ENCODE assay signal across 1 cellular context in genomic region chr21:45277101-45278045, GRCh38.
TF ChIP-seq lines count a peak whose summit lies in the region.

No MANE protein-coding gene starts in this region.

TF ChIP-seq in SK-N-SH, 30 proteins besides CTCF, POLR2A, EP300 and RAD21:
- TF ChIP-seq ELF1 (IDR thresholded peaks at IDR 0.05) (no peak), NRF1 (IDR thresholded peaks at IDR 0.05; ENCODE audit: low read depth, low read length) (no peak), MXI1 (IDR thresholded peaks at IDR 0.05; ENCODE audit: low read depth, low read length) (no peak), RCOR1 (IDR thresholded peaks at IDR 0.05; ENCODE audit: low read length) (no peak), TCF12 (IDR thresholded peaks at IDR 0.05) (no peak), RXRA (IDR thresholded peaks at IDR 0.05; ENCODE audit: borderline replicate concordance, low read depth) (no peak), NFIC (IDR thresholded peaks at IDR 0.05; ENCODE audit: borderline replicate concordance) (no peak), TAF1 (IDR thresholded peaks at IDR 0.05; ENCODE audit: borderline replicate concordance, low read depth, low read length) (no peak), SIN3A (IDR thresholded peaks at IDR 0.05; ENCODE audit: borderline replicate concordance, low read depth, low read length) (no peak)
- TF ChIP-seq, protein P1, sequence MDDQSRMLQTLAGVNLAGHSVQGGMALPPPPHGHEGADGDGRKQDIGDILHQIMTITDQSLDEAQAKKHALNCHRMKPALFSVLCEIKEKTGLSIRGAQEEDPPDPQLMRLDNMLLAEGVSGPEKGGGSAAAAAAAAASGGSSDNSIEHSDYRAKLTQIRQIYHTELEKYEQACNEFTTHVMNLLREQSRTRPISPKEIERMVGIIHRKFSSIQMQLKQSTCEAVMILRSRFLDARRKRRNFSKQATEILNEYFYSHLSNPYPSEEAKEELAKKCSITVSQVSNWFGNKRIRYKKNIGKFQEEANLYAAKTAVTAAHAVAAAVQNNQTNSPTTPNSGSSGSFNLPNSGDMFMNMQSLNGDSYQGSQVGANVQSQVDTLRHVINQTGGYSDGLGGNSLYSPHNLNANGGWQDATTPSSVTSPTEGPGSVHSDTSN (IDR thresholded peaks at IDR 0.05): no peak
